10 cellular contexts compared by ENCODE assay signal in genomic region chr1:2258122-2258812, GRCh38. TPM values are rescaled to one million over a fixed set of nuclear protein-coding genes. Genes with fewer than 3 reads are reported as not detected.
A peak's percentile ranks its signal among the peaks of the same experiment; 100 is the strongest.
DNase-seq lines count a peak whose midpoint lies in the region; ATAC-seq and TF ChIP-seq lines count a peak whose summit lies in the region.
"Had no signal": no experiment of that assay in that cellular context is flagged by ENCODE, and none has a peak within 500 bp of the region (broad histone marks: within the 10 kb centered on the region; RNA-seq: fewer than 3 reads in every experiment).

No MANE protein-coding gene starts in this region.

- no peak for TF ChIP-seq EP300 in tibial nerve (IDR thresholded peaks at IDR 0.05)

- no peak overlapping the region for H3K4me3 ChIP-seq in cardiac muscle cell
- no peak overlapping the region for H3K4me3 ChIP-seq in adipocyte (ENCODE audit: low read length)
- no peak overlapping the region for H3K4me3 ChIP-seq in left lung
- H3K4me3 ChIP-seq in tibial nerve: no peak overlapping the region
- H3K4me3 ChIP-seq: MG63 had no signal

- TF ChIP-seq CTCF in cardiac muscle cell (IDR thresholded peaks at IDR 0.05; ENCODE audit: low read depth, low read length) (no peak), left lung (IDR thresholded peaks at IDR 0.05) (no peak), tibial nerve (IDR thresholded peaks at IDR 0.05) (no peak)

- H3K27me3 ChIP-seq in cardiac muscle cell: no peaks in the 10 kb centered on the region
- H3K27me3 ChIP-seq in adipocyte (replicated peaks; ENCODE audit: control insufficient read depth, insufficient read depth, low read length): no peaks in the 10 kb centered on the region
- H3K27me3 ChIP-seq in left lung: no peaks in the 10 kb centered on the region
- no peaks in the 10 kb centered on the region for H3K27me3 ChIP-seq in tibial nerve
- H3K27me3 ChIP-seq: MG63 had no signal

- H3K27ac ChIP-seq in cardiac muscle cell (peak overlapping the region; percentile 12), left lung (peak overlapping the region in 1 of 2 donors; percentile 41), tibial nerve (peak overlapping the region in 3 of 4 donors; percentile 6 to 70 (median 28))

- DNase-seq in cardiac muscle cell (ENCODE audit: low read depth in 1 of 2, low spot score in 1 of 2): no peak
- no peak for DNase-seq in cardiac septum (ENCODE audit: low spot score)
- no peak for DNase-seq in adipocyte (ENCODE audit: low read depth)
- DNase-seq in left lung: peak in 1 of 2 donors; percentile 59
- no peak for DNase-seq in tibial nerve (ENCODE audit: low spot score in 2 of 2)
- no peak for DNase-seq in globus pallidus (ENCODE audit: low spot score)
- DNase-seq: MG63, NCI-H526 had no signal

- H3K9ac ChIP-seq in adipocyte (ENCODE audit: low read length): peak overlapping the region; percentile 20

- H3K9me3 ChIP-seq in cardiac muscle cell (ENCODE audit: low read depth) (no peaks in the 10 kb centered on the region), adipocyte (ENCODE audit: control insufficient read depth, low read length) (no peaks in the 10 kb centered on the region), left lung (peaks cover 0 to 20% of the 10 kb centered on the region in 2 donors), tibial nerve (peaks cover 0 to 3% (median 0%) of the 10 kb centered on the region in 4 donors)

- no peak for TF ChIP-seq POLR2A in tibial nerve (IDR thresholded peaks at IDR 0.05)

- H3K36me3 ChIP-seq in cardiac muscle cell (no peaks in the 10 kb centered on the region), adipocyte (ENCODE audit: control insufficient read depth, insufficient read depth, low read length, severe bottlenecking) (peaks cover 5% of the 10 kb centered on the region), left lung (no peaks in the 10 kb centered on the region), tibial nerve (peaks cover 0 to 8% (median 0%) of the 10 kb centered on the region in 3 donors)

- intact Hi-C loops in cardiac septum (cut with DNase I) (no loop called here), left lung (cut with DNase I) (no loop called here)

- H3K4me1 ChIP-seq in cardiac muscle cell (ENCODE audit: low read depth): no peaks in the 10 kb centered on the region
- peaks cover 26% of the 10 kb centered on the region for H3K4me1 ChIP-seq in adipocyte (ENCODE audit: control insufficient read depth, insufficient read depth, low read length)
- peaks cover 3 to 71% of the 10 kb centered on the region in 2 donors for H3K4me1 ChIP-seq in left lung
- peaks cover 0 to 91% (median 45%) of the 10 kb centered on the region in 4 donors for H3K4me1 ChIP-seq in tibial nerve

- ATAC-seq in left lung: peak; percentile 22
- no peak for ATAC-seq in GM21526 (IDR thresholded peaks at IDR 0.05; ENCODE audit: low FRiP score, unreplicated experiment)
- no peak for ATAC-seq in GM19397 (IDR thresholded peaks at IDR 0.05; ENCODE audit: unreplicated experiment)

- 62 to 65% methylated on average over 16 of the region's 16 CpGs for WGBS in tibial nerve, 2 donors

RNA-seq across cellular contexts. Expression of gene SKI, which starts 30.1 kb away (rescaled TPM):
- 25.2 and 31.9 TPM in 2 replicates for total RNA-seq in cardiac muscle cell
- 2.7 and 5.2 TPM in 2 replicates for polyA plus RNA-seq in cardiac muscle cell
- total RNA-seq in cardiac septum: 39.9 TPM
- total RNA-seq in left lung: 10 to 100 TPM; 75.8 to 89.0 TPM
- total RNA-seq in tibial nerve: 100 to 1,000 TPM in 1 of 4 donors, 10 to 100 TPM in 3; 62.8 to 100 (median 72.2) TPM
